1 cellular context compared by ENCODE assay signal in the genomic region with DNA sequence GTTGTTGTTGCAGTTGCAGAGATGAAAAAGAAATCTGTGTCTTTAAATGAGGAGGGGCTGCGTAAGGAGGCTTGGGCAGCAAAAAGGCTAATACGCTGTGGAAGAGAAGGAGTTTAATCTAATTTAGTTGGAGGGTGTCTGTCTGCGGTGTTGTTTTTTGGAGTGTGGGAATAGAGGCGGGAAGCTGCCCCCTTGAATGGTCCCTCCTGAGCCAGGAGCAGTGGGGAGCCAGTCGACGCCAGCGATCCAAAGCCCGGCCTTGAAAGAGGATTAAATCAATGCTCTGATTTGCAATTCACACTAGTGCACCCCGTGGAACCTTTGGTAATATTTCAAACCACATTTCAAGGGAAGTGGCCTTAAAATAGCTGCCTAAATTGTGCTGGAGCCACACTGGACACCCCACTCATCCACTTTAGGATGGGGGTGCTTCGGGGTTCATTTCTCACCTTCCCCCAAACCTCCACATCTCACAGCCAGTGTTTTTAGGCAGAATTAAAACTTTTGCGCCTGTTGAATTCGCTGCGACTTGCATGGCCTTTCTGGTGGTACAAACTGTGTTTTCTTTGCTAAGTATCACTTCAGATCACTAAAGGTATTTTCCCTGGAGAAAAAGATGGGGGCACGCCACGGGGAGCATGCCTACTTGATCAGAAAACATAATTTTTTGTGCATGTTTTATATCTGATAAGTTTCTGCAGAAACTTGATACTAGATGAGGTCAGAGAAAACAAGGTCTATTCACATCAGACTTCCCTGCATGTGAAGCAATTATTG.
TF ChIP-seq lines count a peak whose summit lies in the region.

No MANE protein-coding gene starts in this region.

TF ChIP-seq in H1, 55 proteins besides CTCF, POLR2A, EP300 and RAD21:
- TF ChIP-seq SAP30 (IDR thresholded peaks at IDR 0.05; ENCODE audit: insufficient read depth, insufficient replicate concordance, low read length) (no peak), EZH2 (IDR thresholded peaks at IDR 0.05; ENCODE audit: low read depth, low read length, severe bottlenecking) (peak; percentile 69), RNF2 (IDR thresholded peaks at IDR 0.05; ENCODE audit: borderline replicate concordance, low read depth, low read length, missing control alignments, poor library complexity, severe bottlenecking) (peak; percentile 70), CHD1 (IDR thresholded peaks at IDR 0.05; ENCODE audit: low read depth, low read length) (no peak), GTF2F1 (IDR thresholded peaks at IDR 0.05; ENCODE audit: borderline replicate concordance, low read depth, low read length) (no peak), SUZ12 (IDR thresholded peaks at IDR 0.05; ENCODE audit: low read length) (peak; percentile 78), CTBP2 (IDR thresholded peaks at IDR 0.05; ENCODE audit: borderline replicate concordance, insufficient read depth, insufficient read length, low read length) (no peak), FOSL1 (IDR thresholded peaks at IDR 0.05; ENCODE audit: insufficient read depth, low read depth, low read length) (no peak), CHD2 (IDR thresholded peaks at IDR 0.05; ENCODE audit: low read length) (no peak)
- TF ChIP-seq, protein P1, sequence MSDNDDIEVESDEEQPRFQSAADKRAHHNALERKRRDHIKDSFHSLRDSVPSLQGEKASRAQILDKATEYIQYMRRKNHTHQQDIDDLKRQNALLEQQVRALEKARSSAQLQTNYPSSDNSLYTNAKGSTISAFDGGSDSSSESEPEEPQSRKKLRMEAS (IDR thresholded peaks at IDR 0.05), result 0 out of 2 replicates have a peak, but pooled peaks have one; percentile 14
- TF ChIP-seq, protein P2, sequence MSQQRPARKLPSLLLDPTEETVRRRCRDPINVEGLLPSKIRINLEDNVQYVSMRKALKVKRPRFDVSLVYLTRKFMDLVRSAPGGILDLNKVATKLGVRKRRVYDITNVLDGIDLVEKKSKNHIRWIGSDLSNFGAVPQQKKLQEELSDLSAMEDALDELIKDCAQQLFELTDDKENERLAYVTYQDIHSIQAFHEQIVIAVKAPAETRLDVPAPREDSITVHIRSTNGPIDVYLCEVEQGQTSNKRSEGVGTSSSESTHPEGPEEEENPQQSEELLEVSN (IDR thresholded peaks at IDR 0.05), result peak; percentile 68
